ENCODE assay signal across 23 cellular contexts in the genomic region with DNA sequence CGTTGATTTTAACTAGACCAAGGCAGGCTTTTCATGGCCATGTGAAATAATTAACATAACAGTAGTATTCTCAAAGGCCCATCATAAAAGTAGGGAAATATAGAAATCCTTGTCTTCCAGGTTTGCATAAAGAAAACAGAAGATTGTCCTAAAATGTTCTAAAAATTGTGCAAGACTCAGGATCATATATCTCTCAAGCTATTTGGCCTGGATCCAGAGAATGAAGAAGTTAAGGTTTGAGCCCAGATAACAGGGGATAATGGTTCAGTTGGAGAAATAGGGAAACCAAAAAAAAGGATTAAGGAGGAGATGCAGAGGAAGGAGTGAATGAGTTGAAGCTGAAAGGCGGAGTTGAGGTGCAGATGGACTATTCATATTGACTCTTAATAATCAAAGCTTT.
"Had no signal": no experiment of that assay in that cellular context is flagged by ENCODE, and none has a peak within 500 bp of the region (broad histone marks: within the 10 kb centered on the region; RNA-seq: fewer than 3 reads in every experiment).

No MANE protein-coding gene starts in this region.

- H3K4me3 ChIP-seq: colonic mucosa, left lung, lower lobe of right lung, thoracic aorta, uterus had no signal

- H3K36me3 ChIP-seq: colonic mucosa, left lung, lower lobe of right lung, thoracic aorta, uterus had no signal

- H3K27me3 ChIP-seq: colonic mucosa, left lung, uterus had no signal

- H3K9me3 ChIP-seq: colonic mucosa, left lung, lower lobe of right lung, thoracic aorta, uterus had no signal

- DNase-seq: activated CD4-positive, alpha-beta T cell treated with anti-CD3 and anti-CD28 coated beads for 36 hours; activated CD4-positive, CD25-positive, alpha-beta regulatory T cell; activated CD8-positive, alpha-beta memory T cell treated with anti-CD3 and anti-CD28 coated beads, Interleukin-2, amount 10 ng/mL, durations not matched to agents 7 days and 5 days; activated CD8-positive, alpha-beta T cell treated with anti-CD3 and anti-CD28 coated beads, Interleukin-2, amount 10 ng/mL, durations not matched to agents 7 days and 5 days; activated naive CD8-positive, alpha-beta T cell treated with anti-CD3 and anti-CD28 coated beads, Interleukin-2, amount 50 U/mL, for 24 hours; activated T-cell treated with anti-CD3 and anti-CD28 coated beads, Interleukin-2, amount 50 U/mL, for 48 hours; anterior cingulate cortex; colonic mucosa; effector memory CD4-positive, alpha-beta T cell; foreskin melanocyte; left lung; lower lobe of right lung; mesenchymal stem cell; naive thymus-derived CD8-positive, alpha-beta T cell; posterior cingulate gyrus; right cardiac atrium; stimulated activated CD4-positive, alpha-beta T cell treated with anti-CD3 and anti-CD28 coated beads, Interleukin-12 subunit alpha, Interleukin-12 subunit beta, amount 100 ng/mL, for 4 hours; stimulated activated CD4-positive, alpha-beta T cell treated with anti-CD3 and anti-CD28 coated beads, Interleukin-4, amount 100 ng/mL, for 1 hour; stimulated activated naive CD8-positive, alpha-beta T cell treated with anti-CD3 and anti-CD28 coated beads, Interleukin-15, Interleukin-2, amounts not matched to agents 100 U/mL and 50 U/mL, for 24 hours; T-helper 1 cell; trophoblast cell; uterus had no signal

- H3K27ac ChIP-seq: colonic mucosa, left lung, lower lobe of right lung, thoracic aorta, uterus had no signal

- H3K4me1 ChIP-seq: colonic mucosa, left lung, lower lobe of right lung, uterus had no signal

- ATAC-seq: activated CD4-positive, alpha-beta T cell treated with anti-CD3 and anti-CD28 coated beads for 36 hours; activated CD8-positive, alpha-beta memory T cell treated with anti-CD3 and anti-CD28 coated beads, Interleukin-2, amount 10 ng/mL, durations not matched to agents 7 days and 5 days; activated CD8-positive, alpha-beta T cell treated with anti-CD3 and anti-CD28 coated beads, Interleukin-2, amount 10 ng/mL, durations not matched to agents 7 days and 5 days; activated naive CD8-positive, alpha-beta T cell treated with anti-CD3 and anti-CD28 coated beads, Interleukin-2, amount 50 U/mL, for 24 hours; left lung; lower lobe of right lung; naive thymus-derived CD8-positive, alpha-beta T cell; right cardiac atrium; stimulated activated naive CD8-positive, alpha-beta T cell treated with anti-CD3 and anti-CD28 coated beads, Interleukin-15, Interleukin-2, amounts not matched to agents 100 U/mL and 50 U/mL, for 24 hours had no signal
